1 cellular context compared by ENCODE assay signal in genomic region chr7:148572067-148572522, GRCh38.
TF ChIP-seq lines count a peak whose summit lies in the region.

No MANE protein-coding gene starts in this region.

TF ChIP-seq in GM23338, 12 proteins besides CTCF, POLR2A, EP300 and RAD21 (continued from another document):
- TF ChIP-seq, protein P1, sequence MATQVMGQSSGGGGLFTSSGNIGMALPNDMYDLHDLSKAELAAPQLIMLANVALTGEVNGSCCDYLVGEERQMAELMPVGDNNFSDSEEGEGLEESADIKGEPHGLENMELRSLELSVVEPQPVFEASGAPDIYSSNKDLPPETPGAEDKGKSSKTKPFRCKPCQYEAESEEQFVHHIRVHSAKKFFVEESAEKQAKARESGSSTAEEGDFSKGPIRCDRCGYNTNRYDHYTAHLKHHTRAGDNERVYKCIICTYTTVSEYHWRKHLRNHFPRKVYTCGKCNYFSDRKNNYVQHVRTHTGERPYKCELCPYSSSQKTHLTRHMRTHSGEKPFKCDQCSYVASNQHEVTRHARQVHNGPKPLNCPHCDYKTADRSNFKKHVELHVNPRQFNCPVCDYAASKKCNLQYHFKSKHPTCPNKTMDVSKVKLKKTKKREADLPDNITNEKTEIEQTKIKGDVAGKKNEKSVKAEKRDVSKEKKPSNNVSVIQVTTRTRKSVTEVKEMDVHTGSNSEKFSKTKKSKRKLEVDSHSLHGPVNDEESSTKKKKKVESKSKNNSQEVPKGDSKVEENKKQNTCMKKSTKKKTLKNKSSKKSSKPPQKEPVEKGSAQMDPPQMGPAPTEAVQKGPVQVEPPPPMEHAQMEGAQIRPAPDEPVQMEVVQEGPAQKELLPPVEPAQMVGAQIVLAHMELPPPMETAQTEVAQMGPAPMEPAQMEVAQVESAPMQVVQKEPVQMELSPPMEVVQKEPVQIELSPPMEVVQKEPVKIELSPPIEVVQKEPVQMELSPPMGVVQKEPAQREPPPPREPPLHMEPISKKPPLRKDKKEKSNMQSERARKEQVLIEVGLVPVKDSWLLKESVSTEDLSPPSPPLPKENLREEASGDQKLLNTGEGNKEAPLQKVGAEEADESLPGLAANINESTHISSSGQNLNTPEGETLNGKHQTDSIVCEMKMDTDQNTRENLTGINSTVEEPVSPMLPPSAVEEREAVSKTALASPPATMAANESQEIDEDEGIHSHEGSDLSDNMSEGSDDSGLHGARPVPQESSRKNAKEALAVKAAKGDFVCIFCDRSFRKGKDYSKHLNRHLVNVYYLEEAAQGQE (IDR thresholded peaks at IDR 0.05; ENCODE audit: unreplicated experiment), result no peak
